36 cellular contexts compared by ENCODE assay signal in genomic region chr9:23721466-23721865, GRCh38.
"Had no signal": no experiment of that assay in that cellular context is flagged by ENCODE, and none has a peak within 500 bp of the region (broad histone marks: within the 10 kb centered on the region; RNA-seq: fewer than 3 reads in every experiment).

No MANE protein-coding gene starts in this region.

- DNase-seq: Karpas-422, Kasumi-1, MG63, MM.1S, MV-4-11, NCI-H1048, NCI-H1092, NCI-H1092 treated with DMSO at 0.1 percent for 48 hours, NCI-H1105, NCI-H1105 treated with DMSO at 0.1 percent for 48 hours, NCI-H1417, NCI-H1417 treated with DMSO at 0.1 percent for 48 hours, NCI-H1436, NCI-H1436 treated with DMSO at 0.1 percent for 48 hours, NCI-H146, NCI-H1694, NCI-H1694 treated with DMSO at 0.1 percent for 48 hours, NCI-H187, NCI-H187 treated with DMSO at 0.1 percent for 48 hours, NCI-H1930, NCI-H2029, NCI-H2029 treated with DMSO at 0.1 percent for 48 hours, NCI-H2081, NCI-H2081 treated with DMSO at 0.1 percent for 48 hours, NCI-H2107, NCI-H2171, NCI-H2171 treated with DMSO at 0.1 percent for 48 hours, NCI-H2227 treated with DMSO at 0.1 percent for 48 hours, NCI-H226, NCI-H345, NCI-H446 treated with DMSO at 0.1 percent for 48 hours, NCI-H510A, NCI-H510A treated with DMSO at 0.1 percent for 48 hours, NCI-H524, NCI-H524 treated with DMSO at 0.1 percent for 48 hours, NCI-H526 had no signal

- H3K27me3 ChIP-seq: MG63 had no signal

- H3K9me3 ChIP-seq: MG63 had no signal

- H3K4me3 ChIP-seq: MG63 had no signal

- H3K36me3 ChIP-seq: MG63 had no signal
